ENCODE assay signal across 23 cellular contexts in the genomic region with DNA sequence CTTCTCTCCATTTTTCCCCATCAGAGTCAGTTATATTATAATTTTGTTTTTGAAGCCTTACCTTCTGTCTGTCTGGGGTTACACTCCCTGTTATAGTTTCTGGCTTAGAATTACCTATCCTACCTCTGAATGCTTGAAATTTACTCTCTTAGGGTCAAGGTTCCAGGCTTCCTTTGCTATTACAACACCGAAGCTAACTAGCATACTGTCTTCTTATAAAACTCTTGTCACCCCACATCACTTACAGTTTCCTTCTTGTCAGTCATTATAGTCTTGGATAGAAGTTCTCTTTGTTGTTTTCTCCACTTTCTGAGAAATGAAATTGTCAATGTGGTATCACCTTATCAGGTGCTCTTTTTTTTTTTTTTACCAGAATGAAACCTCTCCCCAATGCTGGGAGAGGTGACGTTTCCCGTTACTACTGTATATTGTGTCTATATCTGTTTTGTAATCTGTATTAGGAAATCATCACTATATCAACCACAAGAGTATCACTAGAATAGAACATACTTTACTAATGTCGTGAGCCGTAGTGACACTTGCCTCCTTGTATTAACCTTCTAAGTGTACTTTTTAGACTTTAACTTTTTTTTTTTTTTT.
DNase-seq lines count a peak whose midpoint lies in the region; ATAC-seq lines count a peak whose summit lies in the region.
"Had no signal": no experiment of that assay in that cellular context is flagged by ENCODE, and none has a peak within 500 bp of the region (broad histone marks: within the 10 kb centered on the region; RNA-seq: fewer than 3 reads in every experiment).

No MANE protein-coding gene starts in this region.

- H3K9me3 Mint-ChIP-seq in activated CD4-positive, alpha-beta T cell treated with anti-CD3 and anti-CD28 coated beads for 36 hours (ENCODE audit: low read depth), result no peaks in the 10 kb centered on the region
- no peaks in the 10 kb centered on the region for H3K9me3 Mint-ChIP-seq in CD4-positive, alpha-beta memory T cell
- no peaks in the 10 kb centered on the region for H3K9me3 Mint-ChIP-seq in activated CD4-positive, alpha-beta memory T cell treated with anti-CD3 and anti-CD28 coated beads, Interleukin-2, amount 10 ng/mL, durations not matched to agents 7 days and 5 days
- H3K9me3 Mint-ChIP-seq in naive thymus-derived CD4-positive, alpha-beta T cell, result no peaks in the 10 kb centered on the region
- no peaks in the 10 kb centered on the region for H3K9me3 Mint-ChIP-seq in stimulated activated naive CD8-positive, alpha-beta T cell treated with anti-CD3 and anti-CD28 coated beads, Interleukin-15, amount 100 ng/mL, for 72 hours
- H3K9me3 Mint-ChIP-seq: dendritic cell treated with granulocyte-macrophage colony-stimulating factor and Interleukin-4, amounts not matched to agents 40 ng/mL and 50 ng/mL, for 4 days had no signal

- H3K36me3 Mint-ChIP-seq in activated CD4-positive, alpha-beta T cell treated with anti-CD3 and anti-CD28 coated beads for 36 hours (ENCODE audit: low read depth), result peaks cover 2% of the 10 kb centered on the region
- peaks cover 12 to 16% of the 10 kb centered on the region in 2 donors for H3K36me3 Mint-ChIP-seq in CD4-positive, alpha-beta memory T cell
- peaks cover 29% of the 10 kb centered on the region for H3K36me3 Mint-ChIP-seq in activated CD4-positive, alpha-beta memory T cell treated with anti-CD3 and anti-CD28 coated beads, Interleukin-2, amount 10 ng/mL, durations not matched to agents 7 days and 5 days (ENCODE audit: low read depth)
- H3K36me3 Mint-ChIP-seq in naive thymus-derived CD4-positive, alpha-beta T cell, result peaks cover 0 to 25% (median 12%) of the 10 kb centered on the region in 5 donors

- peaks cover 29% of the 10 kb centered on the region for H3K4me1 Mint-ChIP-seq in activated CD4-positive, alpha-beta T cell treated with anti-CD3 and anti-CD28 coated beads for 36 hours
- H3K4me1 Mint-ChIP-seq in CD4-positive, alpha-beta memory T cell, result peaks cover 14 to 39% (median 19%) of the 10 kb centered on the region in 4 donors
- H3K4me1 Mint-ChIP-seq in activated CD4-positive, alpha-beta memory T cell treated with anti-CD3 and anti-CD28 coated beads, Interleukin-2, amount 10 ng/mL, durations not matched to agents 7 days and 5 days, result peaks cover 26% of the 10 kb centered on the region
- H3K4me1 Mint-ChIP-seq in naive thymus-derived CD4-positive, alpha-beta T cell, result peaks cover 0 to 13% (median 4%) of the 10 kb centered on the region in 7 donors
- H3K4me1 Mint-ChIP-seq in stimulated activated naive CD8-positive, alpha-beta T cell treated with anti-CD3 and anti-CD28 coated beads, Interleukin-15, amount 100 ng/mL, for 72 hours, result peaks cover 6% of the 10 kb centered on the region

- POLR2A ChIA-PET in activated CD4-positive, alpha-beta T cell treated with anti-CD3 and anti-CD28 coated beads for 36 hours (lab: Charles Lee), result no interaction called here
- POLR2A ChIA-PET in CD4-positive, alpha-beta memory T cell (lab: Charles Lee; ENCODE audit: partially characterized antibody), result interaction anchor here (2.9 kb wide), 1 partner anchor 182 kb away, joined by 7 read pairs; a partner anchor contains a TSS
- POLR2A ChIA-PET in activated CD4-positive, alpha-beta memory T cell treated with anti-CD3 and anti-CD28 coated beads, Interleukin-2, amount 10 ng/mL, durations not matched to agents 7 days and 5 days (lab: Charles Lee), result no interaction called here
- POLR2A ChIA-PET in naive thymus-derived CD4-positive, alpha-beta T cell (lab: Charles Lee), result no interaction called here

- no peaks in the 10 kb centered on the region for H3K9me3 ChIP-seq in CD4-positive, alpha-beta memory T cell (ENCODE audit: control insufficient read depth in 1 of 2, low read length in 2 of 2)
- no peaks in the 10 kb centered on the region for H3K9me3 ChIP-seq in naive thymus-derived CD4-positive, alpha-beta T cell (ENCODE audit: control insufficient read depth in 2 of 3, low read length in 3 of 3)
- H3K9me3 ChIP-seq: A549, Caco-2, psoas muscle had no signal

- CTCF ChIA-PET in activated CD4-positive, alpha-beta T cell treated with anti-CD3 and anti-CD28 coated beads for 36 hours (lab: Charles Lee), result interaction anchor here (0.6 to 1.7 kb wide), 2 partner anchors 193 kb away, joined by 3 to 8 read pairs; no protein-coding TSS in a partner anchor
- CTCF ChIA-PET in CD4-positive, alpha-beta memory T cell (lab: Charles Lee; ENCODE audit: partially characterized antibody), result interaction anchor here (1.3 kb wide), 1 partner anchor 182 kb away, joined by 5 read pairs; no protein-coding TSS in a partner anchor
- CTCF ChIA-PET in activated CD4-positive, alpha-beta memory T cell treated with anti-CD3 and anti-CD28 coated beads, Interleukin-2, amount 10 ng/mL, durations not matched to agents 7 days and 5 days (lab: Charles Lee), result interaction anchor here (0.7 kb wide), 1 partner anchor 20 kb away, joined by 3 read pairs; no protein-coding TSS in a partner anchor
- CTCF ChIA-PET in naive thymus-derived CD4-positive, alpha-beta T cell (lab: Charles Lee), result no interaction called here

- no peak overlapping the region for H3K4me3 Mint-ChIP-seq in activated CD4-positive, alpha-beta T cell treated with anti-CD3 and anti-CD28 coated beads for 36 hours
- peak overlapping the region in 6 of 8 donors; percentile 16 to 71 (median 48) for H3K4me3 Mint-ChIP-seq in CD4-positive, alpha-beta memory T cell
- H3K4me3 Mint-ChIP-seq in activated CD4-positive, alpha-beta memory T cell treated with anti-CD3 and anti-CD28 coated beads, Interleukin-2, amount 10 ng/mL, durations not matched to agents 7 days and 5 days, result no peak overlapping the region
- no peak overlapping the region for H3K4me3 Mint-ChIP-seq in naive thymus-derived CD4-positive, alpha-beta T cell
- H3K4me3 Mint-ChIP-seq in stimulated activated naive CD8-positive, alpha-beta T cell treated with anti-CD3 and anti-CD28 coated beads, Interleukin-15, amount 100 ng/mL, for 72 hours, result no peak overlapping the region
- H3K4me3 Mint-ChIP-seq: dendritic cell treated with granulocyte-macrophage colony-stimulating factor and Interleukin-4, amounts not matched to agents 40 ng/mL and 50 ng/mL, for 4 days had no signal

- H3K27me3 ChIP-seq in CD4-positive, alpha-beta memory T cell (ENCODE audit: insufficient read depth, low read length), result no peaks in the 10 kb centered on the region
- H3K27me3 ChIP-seq in naive thymus-derived CD4-positive, alpha-beta T cell (ENCODE audit: control insufficient read depth in 2 of 2, insufficient read depth in 2 of 2, low read length in 2 of 2), result no peaks in the 10 kb centered on the region
- H3K27me3 ChIP-seq: cardiac muscle cell had no signal

- peak overlapping the region; percentile 57 for H3K27ac Mint-ChIP-seq in activated CD4-positive, alpha-beta T cell treated with anti-CD3 and anti-CD28 coated beads for 36 hours
- peak overlapping the region; percentile 7 to 89 (median 78) for H3K27ac Mint-ChIP-seq in CD4-positive, alpha-beta memory T cell
- H3K27ac Mint-ChIP-seq in activated CD4-positive, alpha-beta memory T cell treated with anti-CD3 and anti-CD28 coated beads, Interleukin-2, amount 10 ng/mL, durations not matched to agents 7 days and 5 days, result peak overlapping the region; percentile 41
- H3K27ac Mint-ChIP-seq in naive thymus-derived CD4-positive, alpha-beta T cell, result peak overlapping the region in 4 of 9 donors; percentile 22 to 77 (median 50)
- H3K27ac Mint-ChIP-seq in stimulated activated naive CD8-positive, alpha-beta T cell treated with anti-CD3 and anti-CD28 coated beads, Interleukin-15, amount 100 ng/mL, for 72 hours, result no peak overlapping the region
- H3K27ac Mint-ChIP-seq: dendritic cell treated with granulocyte-macrophage colony-stimulating factor and Interleukin-4, amounts not matched to agents 40 ng/mL and 50 ng/mL, for 4 days had no signal

- H3K4me1 ChIP-seq in CD4-positive, alpha-beta memory T cell (ENCODE audit: insufficient read depth, low read length), result peaks cover 6% of the 10 kb centered on the region
- no peaks in the 10 kb centered on the region for H3K4me1 ChIP-seq in naive thymus-derived CD4-positive, alpha-beta T cell (ENCODE audit: control insufficient read depth in 2 of 2, insufficient read depth in 2 of 2, low read length in 2 of 2)
- H3K4me1 ChIP-seq: Caco-2 had no signal

- H3K27me3 Mint-ChIP-seq in activated CD4-positive, alpha-beta T cell treated with anti-CD3 and anti-CD28 coated beads for 36 hours, result no peaks in the 10 kb centered on the region
- H3K27me3 Mint-ChIP-seq in CD4-positive, alpha-beta memory T cell, result no peaks in the 10 kb centered on the region
- no peaks in the 10 kb centered on the region for H3K27me3 Mint-ChIP-seq in activated CD4-positive, alpha-beta memory T cell treated with anti-CD3 and anti-CD28 coated beads, Interleukin-2, amount 10 ng/mL, durations not matched to agents 7 days and 5 days
- H3K27me3 Mint-ChIP-seq in naive thymus-derived CD4-positive, alpha-beta T cell, result no peaks in the 10 kb centered on the region
- no peaks in the 10 kb centered on the region for H3K27me3 Mint-ChIP-seq in stimulated activated naive CD8-positive, alpha-beta T cell treated with anti-CD3 and anti-CD28 coated beads, Interleukin-15, amount 100 ng/mL, for 72 hours
- H3K27me3 Mint-ChIP-seq: dendritic cell treated with granulocyte-macrophage colony-stimulating factor and Interleukin-4, amounts not matched to agents 40 ng/mL and 50 ng/mL, for 4 days had no signal

- H3K36me3 ChIP-seq in CD4-positive, alpha-beta memory T cell (ENCODE audit: insufficient read depth, low read length), result no peaks in the 10 kb centered on the region
- H3K36me3 ChIP-seq in naive thymus-derived CD4-positive, alpha-beta T cell (ENCODE audit: control insufficient read depth in 2 of 3, insufficient read depth in 3 of 3, low read length in 3 of 3), result no peaks in the 10 kb centered on the region
- H3K36me3 ChIP-seq: cardiac muscle cell had no signal

- intact Hi-C loops in activated CD4-positive, alpha-beta T cell treated with anti-CD3 and anti-CD28 coated beads for 36 hours (cut with DNase I, micrococcal nuclease), result loop anchor here (5.0 to 10.0 kb wide), 2 partner anchors 64 to 462 kb away; no protein-coding TSS in a partner anchor
- intact Hi-C loops in CD4-positive, alpha-beta memory T cell (cut with micrococcal nuclease), result loop anchor here (10.0 kb wide), 1 partner anchor 238 kb away; a partner anchor contains a TSS
- intact Hi-C loops in naive thymus-derived CD4-positive, alpha-beta T cell (cut with micrococcal nuclease), result loop anchor here in 1 of 2 donors (10.0 kb wide), 1 partner anchor 78 kb away; no protein-coding TSS in a partner anchor

- ATAC-seq in activated CD4-positive, alpha-beta T cell treated with anti-CD3 and anti-CD28 coated beads for 36 hours, result peak; percentile 55
- ATAC-seq in naive thymus-derived CD4-positive, alpha-beta T cell, result peak; percentile 79
- no peak for ATAC-seq in stimulated activated naive CD8-positive, alpha-beta T cell treated with anti-CD3 and anti-CD28 coated beads, Interleukin-15, amount 100 ng/mL, for 72 hours
- ATAC-seq: A549, Right ventricle myocardium inferior had no signal

- H3K4me3 ChIP-seq in CD4-positive, alpha-beta memory T cell (ENCODE audit: low read length in 2 of 2), result no peak overlapping the region
- no peak overlapping the region for H3K4me3 ChIP-seq in naive thymus-derived CD4-positive, alpha-beta T cell (ENCODE audit: low read length)
- H3K4me3 ChIP-seq: A549, cardiac muscle cell, psoas muscle had no signal

- H3K27ac ChIP-seq in CD4-positive, alpha-beta memory T cell (ENCODE audit: low read depth, low read length), result peak overlapping the region; percentile 5
- H3K27ac ChIP-seq in naive thymus-derived CD4-positive, alpha-beta T cell (ENCODE audit: low read depth, low read length), result no peak overlapping the region
- no peak overlapping the region for H3K27ac ChIP-seq in caudate nucleus (ENCODE audit: low read depth, low read length)
- H3K27ac ChIP-seq: A549, cardiac muscle cell, psoas muscle had no signal

- no peak for DNase-seq in activated CD4-positive, alpha-beta T cell treated with anti-CD3 and anti-CD28 coated beads for 36 hours
- no peak for DNase-seq in activated CD4-positive, alpha-beta T cell treated with anti-CD3 and anti-CD28 coated beads, Interleukin-2, amount 50 U/mL, for 4 hours
- peak in 4 of 5 donors; percentile 8 to 41 (median 30) for DNase-seq in CD4-positive, alpha-beta memory T cell
- no peak for DNase-seq in activated CD4-positive, alpha-beta memory T cell treated with anti-CD3 and anti-CD28 coated beads, Interleukin-2, amount 10 ng/mL, durations not matched to agents 7 days and 5 days
- no peak for DNase-seq in naive thymus-derived CD4-positive, alpha-beta T cell
- DNase-seq in OCI-M2 (lab: John Stamatoyannopoulos, UW; ENCODE audit: unreplicated experiment) (no peak), caudate nucleus (lab: John Stamatoyannopoulos, UW) (no peak)
- DNase-seq in stimulated activated naive CD8-positive, alpha-beta T cell treated with anti-CD3 and anti-CD28 coated beads, Interleukin-15, amount 100 ng/mL, for 72 hours, result no peak
- DNase-seq: activated CD4-positive, CD25-positive, alpha-beta regulatory T cell treated with anti-CD3 and anti-CD28 coated beads, Interleukin-2, amount 50 U/mL, for 72 hours; activated effector memory CD4-positive, alpha-beta T cell treated with anti-CD3 and anti-CD28 coated beads, Interleukin-2, amount 50 U/mL, for 16 hours; aorta; Caco-2; GF-D8; kidney; NCI-H1105; NCI-H226; OCI-M1; psoas muscle; SW 1271 had no signal

Comparison
In these comparisons a context has a peak if more than half of its experiments do, and no peak if none do; other contexts are left out.
1. DNase-seq: peak in CD4-positive, alpha-beta memory T cell (4 of 5); none in activated CD4-positive, alpha-beta T cell treated with anti-CD3 and anti-CD28 coated beads for 36 hours (single experiment), activated CD4-positive, alpha-beta T cell treated with anti-CD3 and anti-CD28 coated beads, Interleukin-2, amount 50 U/mL, for 4 hours (0 of 2), activated CD4-positive, alpha-beta memory T cell treated with anti-CD3 and anti-CD28 coated beads, Interleukin-2, amount 10 ng/mL, durations not matched to agents 7 days and 5 days (single experiment), naive thymus-derived CD4-positive, alpha-beta T cell (0 of 9), OCI-M2 (single experiment), caudate nucleus (0 of 61) and stimulated activated naive CD8-positive, alpha-beta T cell treated with anti-CD3 and anti-CD28 coated beads, Interleukin-15, amount 100 ng/mL, for 72 hours (0 of 2).
2. H3K27ac Mint-ChIP-seq: peak in activated CD4-positive, alpha-beta T cell treated with anti-CD3 and anti-CD28 coated beads for 36 hours (single experiment), CD4-positive, alpha-beta memory T cell (7 of 7) and activated CD4-positive, alpha-beta memory T cell treated with anti-CD3 and anti-CD28 coated beads, Interleukin-2, amount 10 ng/mL, durations not matched to agents 7 days and 5 days (single experiment); none in stimulated activated naive CD8-positive, alpha-beta T cell treated with anti-CD3 and anti-CD28 coated beads, Interleukin-15, amount 100 ng/mL, for 72 hours (0 of 2).
3. H3K4me3 Mint-ChIP-seq: peak in CD4-positive, alpha-beta memory T cell (6 of 8); none in activated CD4-positive, alpha-beta T cell treated with anti-CD3 and anti-CD28 coated beads for 36 hours (single experiment), activated CD4-positive, alpha-beta memory T cell treated with anti-CD3 and anti-CD28 coated beads, Interleukin-2, amount 10 ng/mL, durations not matched to agents 7 days and 5 days (single experiment), naive thymus-derived CD4-positive, alpha-beta T cell (0 of 10) and stimulated activated naive CD8-positive, alpha-beta T cell treated with anti-CD3 and anti-CD28 coated beads, Interleukin-15, amount 100 ng/mL, for 72 hours (0 of 2).